1 cellular context compared by ENCODE assay signal in genomic region chr1:23530089-23530749, GRCh38.
TF ChIP-seq lines count a peak whose summit lies in the region.

No MANE protein-coding gene starts in this region.

TF ChIP-seq in K562, 482 proteins besides CTCF, POLR2A, EP300 and RAD21 (continued from another document and continues in another):
- TF ChIP-seq CC2D1A (IDR thresholded peaks at IDR 0.05), result 0 out of 2 replicates have a peak, but pooled peaks have one; percentile 29
- TF ChIP-seq USF1 (CRISPR knock-in tag; IDR thresholded peaks at IDR 0.05), result peak; percentile 9
- TF ChIP-seq ID3 (CRISPR knock-in tag; IDR thresholded peaks at IDR 0.05), result 0 out of 2 replicates have a peak, but pooled peaks have one; percentile 3
- TF ChIP-seq ID3 (tag; IDR thresholded peaks at IDR 0.05), result no peak
- no peak for TF ChIP-seq POLR3A (IDR thresholded peaks at IDR 0.05; ENCODE audit: borderline replicate concordance, extremely low read depth, insufficient read depth, insufficient read length)
- no peak for TF ChIP-seq C11orf30 (IDR thresholded peaks at IDR 0.05; ENCODE audit: low read depth)
- TF ChIP-seq, protein P1, sequence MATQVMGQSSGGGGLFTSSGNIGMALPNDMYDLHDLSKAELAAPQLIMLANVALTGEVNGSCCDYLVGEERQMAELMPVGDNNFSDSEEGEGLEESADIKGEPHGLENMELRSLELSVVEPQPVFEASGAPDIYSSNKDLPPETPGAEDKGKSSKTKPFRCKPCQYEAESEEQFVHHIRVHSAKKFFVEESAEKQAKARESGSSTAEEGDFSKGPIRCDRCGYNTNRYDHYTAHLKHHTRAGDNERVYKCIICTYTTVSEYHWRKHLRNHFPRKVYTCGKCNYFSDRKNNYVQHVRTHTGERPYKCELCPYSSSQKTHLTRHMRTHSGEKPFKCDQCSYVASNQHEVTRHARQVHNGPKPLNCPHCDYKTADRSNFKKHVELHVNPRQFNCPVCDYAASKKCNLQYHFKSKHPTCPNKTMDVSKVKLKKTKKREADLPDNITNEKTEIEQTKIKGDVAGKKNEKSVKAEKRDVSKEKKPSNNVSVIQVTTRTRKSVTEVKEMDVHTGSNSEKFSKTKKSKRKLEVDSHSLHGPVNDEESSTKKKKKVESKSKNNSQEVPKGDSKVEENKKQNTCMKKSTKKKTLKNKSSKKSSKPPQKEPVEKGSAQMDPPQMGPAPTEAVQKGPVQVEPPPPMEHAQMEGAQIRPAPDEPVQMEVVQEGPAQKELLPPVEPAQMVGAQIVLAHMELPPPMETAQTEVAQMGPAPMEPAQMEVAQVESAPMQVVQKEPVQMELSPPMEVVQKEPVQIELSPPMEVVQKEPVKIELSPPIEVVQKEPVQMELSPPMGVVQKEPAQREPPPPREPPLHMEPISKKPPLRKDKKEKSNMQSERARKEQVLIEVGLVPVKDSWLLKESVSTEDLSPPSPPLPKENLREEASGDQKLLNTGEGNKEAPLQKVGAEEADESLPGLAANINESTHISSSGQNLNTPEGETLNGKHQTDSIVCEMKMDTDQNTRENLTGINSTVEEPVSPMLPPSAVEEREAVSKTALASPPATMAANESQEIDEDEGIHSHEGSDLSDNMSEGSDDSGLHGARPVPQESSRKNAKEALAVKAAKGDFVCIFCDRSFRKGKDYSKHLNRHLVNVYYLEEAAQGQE (CRISPR knock-in tag; IDR thresholded peaks at IDR 0.05; ENCODE audit: low read depth), result no peak
- TF ChIP-seq NFIC (IDR thresholded peaks at IDR 0.05), result 0 out of 2 replicates have a peak, but pooled peaks have one; percentile 3
- TF ChIP-seq HMG20A (CRISPR knock-in tag; conservative IDR thresholded peaks at IDR 0.05), result no peak
- TF ChIP-seq MIER1 (IDR thresholded peaks at IDR 0.05; ENCODE audit: low read depth), result no peak
- TF ChIP-seq PHB (CRISPR knock-in tag; IDR thresholded peaks at IDR 0.05), result no peak
- no peak for TF ChIP-seq SRSF3 (IDR thresholded peaks at IDR 0.05; ENCODE audit: insufficient read depth, low read length)
- TF ChIP-seq KAT7 (CRISPR knock-in tag; IDR thresholded peaks at IDR 0.05; ENCODE audit: borderline replicate concordance), result no peak
- no peak for TF ChIP-seq ZNF384 (IDR thresholded peaks at IDR 0.05; ENCODE audit: low read depth, low read length)
- no peak for TF ChIP-seq MXI1 (IDR thresholded peaks at IDR 0.05; ENCODE audit: low read depth, low read length)
- TF ChIP-seq GABPB1 (CRISPR knock-in tag; IDR thresholded peaks at IDR 0.05), result no peak
- TF ChIP-seq MBD1 (CRISPR knock-in tag; IDR thresholded peaks at IDR 0.05), result no peak
- TF ChIP-seq ZNF280B (CRISPR knock-in tag; IDR thresholded peaks at IDR 0.05), result no peak
- no peak for TF ChIP-seq ZNF511 (CRISPR knock-in tag; IDR thresholded peaks at IDR 0.05)
- no peak for TF ChIP-seq KAT8 (IDR thresholded peaks at IDR 0.05; ENCODE audit: low read depth)
- TF ChIP-seq SP1 (CRISPR knock-in tag; IDR thresholded peaks at IDR 0.05), result no peak
- TF ChIP-seq FIP1L1 (IDR thresholded peaks at IDR 0.05; ENCODE audit: low read depth, low read length, poor library complexity, severe bottlenecking), result no peak
- no peak for TF ChIP-seq GTF2E2 (tag; IDR thresholded peaks at IDR 0.05)
- no peak for TF ChIP-seq SMAD2 (IDR thresholded peaks at IDR 0.05; ENCODE audit: low read depth, low read length)
- no peak for TF ChIP-seq HNRNPLL (IDR thresholded peaks at IDR 0.05; ENCODE audit: low read depth, low read length, poor library complexity, severe bottlenecking)
- no peak for TF ChIP-seq MAFK (IDR thresholded peaks at IDR 0.05; ENCODE audit: low read length)
- no peak for TF ChIP-seq ZSCAN32 (CRISPR knock-in tag; IDR thresholded peaks at IDR 0.05)
- TF ChIP-seq CBFA2T3 (IDR thresholded peaks at IDR 0.05), result no peak
- TF ChIP-seq RNF2 (IDR thresholded peaks at IDR 0.05), result no peak
- TF ChIP-seq XRCC3 (IDR thresholded peaks at IDR 0.05), result no peak
- TF ChIP-seq TCFL5 (CRISPR knock-in tag; conservative IDR thresholded peaks at IDR 0.05), result no peak
- TF ChIP-seq, protein P2, sequence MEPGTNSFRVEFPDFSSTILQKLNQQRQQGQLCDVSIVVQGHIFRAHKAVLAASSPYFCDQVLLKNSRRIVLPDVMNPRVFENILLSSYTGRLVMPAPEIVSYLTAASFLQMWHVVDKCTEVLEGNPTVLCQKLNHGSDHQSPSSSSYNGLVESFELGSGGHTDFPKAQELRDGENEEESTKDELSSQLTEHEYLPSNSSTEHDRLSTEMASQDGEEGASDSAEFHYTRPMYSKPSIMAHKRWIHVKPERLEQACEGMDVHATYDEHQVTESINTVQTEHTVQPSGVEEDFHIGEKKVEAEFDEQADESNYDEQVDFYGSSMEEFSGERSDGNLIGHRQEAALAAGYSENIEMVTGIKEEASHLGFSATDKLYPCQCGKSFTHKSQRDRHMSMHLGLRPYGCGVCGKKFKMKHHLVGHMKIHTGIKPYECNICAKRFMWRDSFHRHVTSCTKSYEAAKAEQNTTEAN (CRISPR knock-in tag; IDR thresholded peaks at IDR 0.05), result no peak
- no peak for TF ChIP-seq HMG20B (CRISPR knock-in tag; IDR thresholded peaks at IDR 0.05)
- no peak for TF ChIP-seq BCOR (IDR thresholded peaks at IDR 0.05)
- TF ChIP-seq THRB (CRISPR knock-in tag; conservative IDR thresholded peaks at IDR 0.05), result no peak
- TF ChIP-seq MEIS2 (IDR thresholded peaks at IDR 0.05; ENCODE audit: partially characterized antibody), result no peak
- TF ChIP-seq XRCC4 (IDR thresholded peaks at IDR 0.05; ENCODE audit: extremely low read depth, insufficient read depth, insufficient read length), result no peak
- TF ChIP-seq CEBPB (tag; IDR thresholded peaks at IDR 0.05), result no peak
- TF ChIP-seq BRD4 (IDR thresholded peaks at IDR 0.05), result no peak
- no peak for TF ChIP-seq PTTG1 (tag; IDR thresholded peaks at IDR 0.05; ENCODE audit: low read depth)
- TF ChIP-seq ZFP36 (IDR thresholded peaks at IDR 0.05; ENCODE audit: low read depth, low read length, partially characterized antibody), result no peak
- TF ChIP-seq CREB3L1 (IDR thresholded peaks at IDR 0.05; ENCODE audit: borderline replicate concordance, low read depth), result no peak
- TF ChIP-seq KLF13 (tag; IDR thresholded peaks at IDR 0.05; ENCODE audit: borderline replicate concordance, low read depth), result no peak
- no peak for TF ChIP-seq KLF10 (CRISPR knock-in tag; IDR thresholded peaks at IDR 0.05)
- peak in 1 of 2 experiments; percentile 57; a peak in 1 of 3 replicates for TF ChIP-seq CBX3 (IDR thresholded peaks at IDR 0.05; ENCODE audit: borderline replicate concordance in 1 of 2, low read length in 2 of 2)
- no peak for TF ChIP-seq SP2 (IDR thresholded peaks at IDR 0.05; ENCODE audit: extremely low read depth, low read depth, low read length, poor library complexity, severe bottlenecking)
- no peak for TF ChIP-seq SMARCC2 (IDR thresholded peaks at IDR 0.05; ENCODE audit: low read depth)
- TF ChIP-seq ZNF583 (CRISPR knock-in tag; IDR thresholded peaks at IDR 0.05), result no peak
- TF ChIP-seq ARID2 (IDR thresholded peaks at IDR 0.05), result no peak
- TF ChIP-seq HSF4 (CRISPR knock-in tag; IDR thresholded peaks at IDR 0.05; ENCODE audit: borderline replicate concordance), result no peak
- peak; percentile 5 for TF ChIP-seq RBBP5 (IDR thresholded peaks at IDR 0.05; ENCODE audit: borderline replicate concordance, insufficient read depth, low read length, poor library complexity, severe bottlenecking)
- peak; percentile 30; the same call in 1 of the 2 replicates for TF ChIP-seq ZNF395 (CRISPR knock-in tag; IDR thresholded peaks at IDR 0.05)
- TF ChIP-seq CBX8 (IDR thresholded peaks at IDR 0.05; ENCODE audit: borderline replicate concordance, extremely low read depth, low read depth, low read length, poor library complexity, severe bottlenecking), result no peak
- TF ChIP-seq HNRNPH1 (optimal IDR thresholded peaks at IDR 0.05; ENCODE audit: low read depth, low read length), result no peak
- no peak for TF ChIP-seq SMC3 (conservative IDR thresholded peaks at IDR 0.05; ENCODE audit: insufficient read depth, low read depth, low read length)
- TF ChIP-seq ESRRB (CRISPR knock-in tag; IDR thresholded peaks at IDR 0.05; ENCODE audit: borderline replicate concordance), result no peak
- no peak for TF ChIP-seq NFYB (IDR thresholded peaks at IDR 0.05; ENCODE audit: extremely low read depth, insufficient read length)
- no peak for TF ChIP-seq TEAD4 (IDR thresholded peaks at IDR 0.05; ENCODE audit: low read length)
- TF ChIP-seq TEAD4 (CRISPR knock-in tag; IDR thresholded peaks at IDR 0.05; ENCODE audit: borderline replicate concordance), result 0 out of 2 replicates have a peak, but pooled peaks have one; percentile 18
- TF ChIP-seq, protein P3, sequence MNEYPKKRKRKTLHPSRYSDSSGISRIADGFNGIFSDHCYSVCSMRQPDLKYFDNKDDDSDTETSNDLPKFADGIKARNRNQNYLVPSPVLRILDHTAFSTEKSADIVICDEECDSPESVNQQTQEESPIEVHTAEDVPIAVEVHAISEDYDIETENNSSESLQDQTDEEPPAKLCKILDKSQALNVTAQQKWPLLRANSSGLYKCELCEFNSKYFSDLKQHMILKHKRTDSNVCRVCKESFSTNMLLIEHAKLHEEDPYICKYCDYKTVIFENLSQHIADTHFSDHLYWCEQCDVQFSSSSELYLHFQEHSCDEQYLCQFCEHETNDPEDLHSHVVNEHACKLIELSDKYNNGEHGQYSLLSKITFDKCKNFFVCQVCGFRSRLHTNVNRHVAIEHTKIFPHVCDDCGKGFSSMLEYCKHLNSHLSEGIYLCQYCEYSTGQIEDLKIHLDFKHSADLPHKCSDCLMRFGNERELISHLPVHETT (CRISPR knock-in tag; conservative IDR thresholded peaks at IDR 0.05 in 1 of 2, IDR thresholded peaks at IDR 0.05 in 1 of 2), result no peak
- TF ChIP-seq BHLHE40 (IDR thresholded peaks at IDR 0.05; ENCODE audit: low read length), result no peak
